ENCODE assay signal across 21 cellular contexts in genomic region chr2:211144974-211145373, GRCh38.
DNase-seq lines count a peak whose midpoint lies in the region; ATAC-seq, FAIRE-seq and TF ChIP-seq lines count a peak whose summit lies in the region.
"Had no signal": no experiment of that assay in that cellular context is flagged by ENCODE, and none has a peak within 500 bp of the region (broad histone marks: within the 10 kb centered on the region; RNA-seq: fewer than 3 reads in every experiment).

No MANE protein-coding gene starts in this region.

- CTCF ChIA-PET in A549 (lab: Yijun Ruan, JAX), result interaction anchor here (0.6 kb wide), 1 partner anchor 13 kb away, joined by 3 read pairs; no protein-coding TSS in a partner anchor
- CTCF ChIA-PET in PC-3 (lab: Charles Lee), result no interaction called here

- BruUV-seq in PC-3 (replicated peaks; lab: Mats Ljungman, UMichigan), result no TSS peak

- H3K9me3 ChIP-seq in A549, result no peaks in the 10 kb centered on the region
- no peaks in the 10 kb centered on the region for H3K9me3 ChIP-seq in PC-3 (ENCODE audit: low read length)
- H3K9me3 ChIP-seq in parathyroid adenoma (ENCODE audit: control insufficient read depth, low read length), result no peaks in the 10 kb centered on the region
- H3K9me3 ChIP-seq in adrenal gland (replicated peaks in 1 of 3), result no peaks in the 10 kb centered on the region
- H3K9me3 ChIP-seq: BE2C, HAP-1 had no signal

- ATAC-seq in A549 (no peak), PC-3 (no peak), HG03139 (IDR thresholded peaks at IDR 0.05; ENCODE audit: unreplicated experiment) (no peak)

- no peak for FAIRE-seq in A549 (lab: Jason Lieb, UNC)
- FAIRE-seq: D721Med, G401.6, GM12891, GM19239 had no signal

- no peaks in the 10 kb centered on the region for H3K9me2 ChIP-seq in PC-3 (replicated peaks; ENCODE audit: low read length)

- POLR2A ChIA-PET in A549 (lab: Yijun Ruan, JAX), result no interaction called here
- POLR2A ChIA-PET in PC-3 (lab: Charles Lee; ENCODE audit: unreplicated experiment), result no interaction called here

- in situ Hi-C loops in brain microvascular endothelial cell (cut with HindIII; ENCODE audit: low pct_ligation_motif_present, low sequenced_read_pairs), result no loop called here

- H4K20me1 ChIP-seq in PC-3 (ENCODE audit: low read length), result no peaks in the 10 kb centered on the region

- no peaks in the 10 kb centered on the region for H3K27me3 ChIP-seq in PC-3 (ENCODE audit: low read length)
- no peaks in the 10 kb centered on the region for H3K27me3 ChIP-seq in brain microvascular endothelial cell (replicated peaks)
- no peaks in the 10 kb centered on the region for H3K27me3 ChIP-seq in parathyroid adenoma (ENCODE audit: control insufficient read depth, insufficient read depth, low read length)
- H3K27me3 ChIP-seq in adrenal gland, result no peaks in the 10 kb centered on the region
- H3K27me3 ChIP-seq: BE2C had no signal

- H3K4me3 ChIP-seq in A549, result no peak overlapping the region
- H3K4me3 ChIP-seq in PC-3 (ENCODE audit: low read length), result no peak overlapping the region
- no peak overlapping the region for H3K4me3 ChIP-seq in brain microvascular endothelial cell (ENCODE audit: low read depth, low read length)
- no peak overlapping the region for H3K4me3 ChIP-seq in parathyroid adenoma (ENCODE audit: low read depth, low read length)
- H3K4me3 ChIP-seq in adrenal gland, result no peak overlapping the region
- H3K4me3 ChIP-seq: GM23248, HAP-1 had no signal

- H2AFZ ChIP-seq in PC-3 (ENCODE audit: low read length), result no peak overlapping the region
- peak overlapping the region; percentile 23 for H2AFZ ChIP-seq in parathyroid adenoma
- H2AFZ ChIP-seq: GM23248 had no signal

- no peak for DNase-seq in A549 (ENCODE audit: low read depth in 1 of 2, low spot score in 1 of 2)
- no peak for DNase-seq in PC-3
- DNase-seq in brain microvascular endothelial cell, result no peak
- DNase-seq in adrenal gland, result no peak
- no peak for DNase-seq in iPS-NIHi11 (ENCODE audit: low spot score)
- DNase-seq: 8988T; ACHN; BE2C; C1 segment of cervical spinal cord; CD4-positive, CD25-positive, alpha-beta regulatory T cell; CD8-positive, alpha-beta memory T cell; COR-L47; GM23248 had no signal

- no peak for TF ChIP-seq CTCF in A549 (IDR thresholded peaks at IDR 0.05)
- no peak for TF ChIP-seq CTCF in PC-3 (conservative IDR thresholded peaks at IDR 0.05; ENCODE audit: low read depth, low read length)
- TF ChIP-seq CTCF in brain microvascular endothelial cell (IDR thresholded peaks at IDR 0.05; ENCODE audit: low read depth, low read length, missing control alignments), result no peak
- no peak for TF ChIP-seq CTCF in parathyroid adenoma (IDR thresholded peaks at IDR 0.05)
- no peak for TF ChIP-seq CTCF in adrenal gland (IDR thresholded peaks at IDR 0.05)

- H3K27ac ChIP-seq in A549 (peak overlapping the region; percentile 54 to 63; a peak in 4 of 6 replicates), PC-3 (ENCODE audit: low read length) (peak overlapping the region; percentile 86), brain microvascular endothelial cell (peak overlapping the region; percentile 91), parathyroid adenoma (no peak overlapping the region), adrenal gland (no peak overlapping the region)
- H3K27ac ChIP-seq: GM23248, HL-60 had no signal

- TF ChIP-seq POLR2A in A549 (IDR thresholded peaks at IDR 0.05; ENCODE audit: low read length) (no peak), adrenal gland (IDR thresholded peaks at IDR 0.05) (no peak)

- H3K79me2 ChIP-seq in PC-3 (ENCODE audit: low read length) (peaks cover 17% of the 10 kb centered on the region; the same call in 1 of the 2 replicates), parathyroid adenoma (no peaks in the 10 kb centered on the region)

- no peak for TF ChIP-seq RAD21 in A549 (conservative IDR thresholded peaks at IDR 0.05 in 1 of 2, IDR thresholded peaks at IDR 0.05 in 1 of 2)

- no peak for TF ChIP-seq EP300 in A549 (IDR thresholded peaks at IDR 0.05)

- H3K9ac ChIP-seq in PC-3 (ENCODE audit: low read length), result peak overlapping the region; percentile 52; the same call in 1 of the 2 replicates
- no peak overlapping the region for H3K9ac ChIP-seq in parathyroid adenoma
- H3K9ac ChIP-seq: GM23248 had no signal

- WGBS in A549 (ENCODE audit: missing lambda C conversion rate), result 77% methylated on average over 3 of the region's 3 CpGs
- 75 to 86% (median 81%) methylated on average over 3 of the region's 3 CpGs for whole genome bisulfite sequencing in adrenal gland, 4 donors

- H3K4me1 ChIP-seq in A549 (peaks cover 15% of the 10 kb centered on the region), PC-3 (ENCODE audit: insufficient read depth, low read length) (peaks cover 34% of the 10 kb centered on the region), parathyroid adenoma (no peaks in the 10 kb centered on the region), adrenal gland (replicated peaks in 1 of 2) (peaks cover 9% of the 10 kb centered on the region in 2 donors)
- H3K4me1 ChIP-seq: BE2C, HAP-1 had no signal

- H3K36me3 ChIP-seq in PC-3 (ENCODE audit: low read depth, low read length), result no peaks in the 10 kb centered on the region; the same call in 1 of the 2 replicates
- H3K36me3 ChIP-seq in brain microvascular endothelial cell (replicated peaks), result no peaks in the 10 kb centered on the region
- H3K36me3 ChIP-seq in parathyroid adenoma (ENCODE audit: control insufficient read depth, insufficient read depth, low read length), result no peaks in the 10 kb centered on the region
- H3K36me3 ChIP-seq in adrenal gland (replicated peaks in 1 of 2), result no peaks in the 10 kb centered on the region
- H3K36me3 ChIP-seq: BE2C, HAP-1 had no signal

- H3K4me2 ChIP-seq in A549 (no peak overlapping the region), PC-3 (ENCODE audit: low read length) (no peak overlapping the region), parathyroid adenoma (ENCODE audit: low read length) (no peak overlapping the region)

- no peaks in the 10 kb centered on the region for H3F3A ChIP-seq in PC-3 (ENCODE audit: low read length, unreplicated experiment)

- intact Hi-C loops in PC-3 (cut with micrococcal nuclease), result no loop called here
- intact Hi-C loops in adrenal gland (cut with DNase I), result no loop called here

TF ChIP-seq in A549, 52 proteins besides CTCF, POLR2A, EP300 and RAD21:
- TF ChIP-seq SREBF2 (IDR thresholded peaks at IDR 0.05) (no peak), BCL3 (IDR thresholded peaks at IDR 0.05) (no peak), TFCP2L1 (CRISPR knock-in tag; IDR thresholded peaks at IDR 0.05) (no peak), NFE2L2 (conservative IDR thresholded peaks at IDR 0.05; ENCODE audit: low read length) (no peak), ZFP36 (IDR thresholded peaks at IDR 0.05; ENCODE audit: borderline replicate concordance, partially characterized antibody) (no peak), FOSB (CRISPR knock-in tag; IDR thresholded peaks at IDR 0.05) (no peak), ZSCAN20 (CRISPR knock-in tag; IDR thresholded peaks at IDR 0.05) (no peak), SMC3 (IDR thresholded peaks at IDR 0.05) (no peak), PHF8 (IDR thresholded peaks at IDR 0.05; ENCODE audit: borderline replicate concordance, low read depth) (no peak), MAZ (IDR thresholded peaks at IDR 0.05; ENCODE audit: borderline replicate concordance, low read depth, low read length) (no peak), HOXA7 (CRISPR knock-in tag; IDR thresholded peaks at IDR 0.05) (no peak), EHF (CRISPR knock-in tag; IDR thresholded peaks at IDR 0.05) (no peak), FOSL2 (IDR thresholded peaks at IDR 0.05) (no peak), FOSL2 (CRISPR knock-in tag; IDR thresholded peaks at IDR 0.05) (no peak), ZNF302 (CRISPR knock-in tag; IDR thresholded peaks at IDR 0.05) (no peak), NR3C1 (IDR thresholded peaks at IDR 0.05) (no peak), FOXS1 (CRISPR knock-in tag; IDR thresholded peaks at IDR 0.05) (no peak), RARB (CRISPR knock-in tag; IDR thresholded peaks at IDR 0.05) (no peak), CEBPB (IDR thresholded peaks at IDR 0.05) (no peak), NPAS2 (CRISPR knock-in tag; IDR thresholded peaks at IDR 0.05; ENCODE audit: borderline replicate concordance) (no peak)
- TF ChIP-seq, protein P1, sequence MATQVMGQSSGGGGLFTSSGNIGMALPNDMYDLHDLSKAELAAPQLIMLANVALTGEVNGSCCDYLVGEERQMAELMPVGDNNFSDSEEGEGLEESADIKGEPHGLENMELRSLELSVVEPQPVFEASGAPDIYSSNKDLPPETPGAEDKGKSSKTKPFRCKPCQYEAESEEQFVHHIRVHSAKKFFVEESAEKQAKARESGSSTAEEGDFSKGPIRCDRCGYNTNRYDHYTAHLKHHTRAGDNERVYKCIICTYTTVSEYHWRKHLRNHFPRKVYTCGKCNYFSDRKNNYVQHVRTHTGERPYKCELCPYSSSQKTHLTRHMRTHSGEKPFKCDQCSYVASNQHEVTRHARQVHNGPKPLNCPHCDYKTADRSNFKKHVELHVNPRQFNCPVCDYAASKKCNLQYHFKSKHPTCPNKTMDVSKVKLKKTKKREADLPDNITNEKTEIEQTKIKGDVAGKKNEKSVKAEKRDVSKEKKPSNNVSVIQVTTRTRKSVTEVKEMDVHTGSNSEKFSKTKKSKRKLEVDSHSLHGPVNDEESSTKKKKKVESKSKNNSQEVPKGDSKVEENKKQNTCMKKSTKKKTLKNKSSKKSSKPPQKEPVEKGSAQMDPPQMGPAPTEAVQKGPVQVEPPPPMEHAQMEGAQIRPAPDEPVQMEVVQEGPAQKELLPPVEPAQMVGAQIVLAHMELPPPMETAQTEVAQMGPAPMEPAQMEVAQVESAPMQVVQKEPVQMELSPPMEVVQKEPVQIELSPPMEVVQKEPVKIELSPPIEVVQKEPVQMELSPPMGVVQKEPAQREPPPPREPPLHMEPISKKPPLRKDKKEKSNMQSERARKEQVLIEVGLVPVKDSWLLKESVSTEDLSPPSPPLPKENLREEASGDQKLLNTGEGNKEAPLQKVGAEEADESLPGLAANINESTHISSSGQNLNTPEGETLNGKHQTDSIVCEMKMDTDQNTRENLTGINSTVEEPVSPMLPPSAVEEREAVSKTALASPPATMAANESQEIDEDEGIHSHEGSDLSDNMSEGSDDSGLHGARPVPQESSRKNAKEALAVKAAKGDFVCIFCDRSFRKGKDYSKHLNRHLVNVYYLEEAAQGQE (IDR thresholded peaks at IDR 0.05), result no peak
TF ChIP-seq in A549: peak in this region for 0.

Comparison
In these comparisons a context has a peak if more than half of its experiments do, and no peak if none do; other contexts are left out.
1. H3K27ac ChIP-seq: peak in A549 (2 of 2), PC-3 (single experiment) and brain microvascular endothelial cell (single experiment); none in parathyroid adenoma (single experiment) and adrenal gland (0 of 5).